In the genomic region with DNA sequence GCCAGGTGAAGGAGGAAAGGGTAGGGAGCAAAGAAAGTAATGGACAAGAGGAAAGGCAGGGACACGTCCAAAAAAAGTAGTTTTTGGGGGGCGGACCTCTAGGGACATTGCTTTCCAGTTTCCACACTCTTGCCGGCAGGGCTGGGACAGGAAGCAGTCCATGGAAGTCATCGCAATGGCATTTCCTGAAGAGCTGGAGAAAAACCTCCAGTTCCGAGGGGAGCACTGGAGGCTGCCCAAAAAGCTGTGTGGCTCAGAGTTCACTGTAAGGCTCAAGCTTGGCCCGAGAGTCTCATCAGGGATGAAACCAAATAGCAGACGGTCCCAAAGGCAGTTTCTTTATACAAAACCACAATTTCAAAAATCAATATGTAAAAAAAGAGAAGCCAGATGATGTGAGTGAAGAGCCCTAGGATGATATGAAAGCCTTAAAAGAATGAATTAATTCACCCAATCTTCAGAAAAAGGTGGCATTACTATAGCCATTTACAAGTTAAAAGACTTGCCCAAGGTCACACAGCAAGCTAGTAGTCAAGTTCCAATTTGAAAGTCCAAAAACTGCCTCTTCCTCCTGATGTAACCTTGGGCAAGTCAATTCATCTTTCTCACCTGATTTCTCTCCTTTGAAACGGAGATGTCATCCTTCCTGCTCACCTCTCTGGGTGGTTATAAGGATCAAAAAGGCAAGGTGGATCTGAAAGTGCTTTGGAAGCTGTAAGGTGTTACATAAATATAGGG, we compare ENCODE assay signal across 8 cellular contexts. TPM values are rescaled to one million over a fixed set of nuclear protein-coding genes. Genes with fewer than 3 reads are reported as not detected.
DNase-seq lines count a peak whose midpoint lies in the region; ATAC-seq and TF ChIP-seq lines count a peak whose summit lies in the region.

No MANE protein-coding gene starts in this region.

- H3K27ac ChIP-seq in left ventricle myocardium inferior (replicated peaks) (peak overlapping the region; percentile 99), sigmoid colon (peak overlapping the region; percentile 80 to 99 (median 85))

- DNase-seq in HFFc6 (peak; percentile 86), left ventricle myocardium inferior (peak; percentile 84), sigmoid colon (peak; percentile 95)
- DNase-seq in activated naive CD8-positive, alpha-beta T cell treated with anti-CD3 and anti-CD28 coated beads, Interleukin-2, amount 10 ng/mL, durations not matched to agents 7 days and 5 days, result no peak

- H3K27me3 Mint-ChIP-seq in HFFc6 (ENCODE audit: insufficient read depth), result peaks cover 4% of the 10 kb centered on the region
- H3K27me3 Mint-ChIP-seq in activated naive CD8-positive, alpha-beta T cell treated with anti-CD3 and anti-CD28 coated beads, Interleukin-2, amount 10 ng/mL, durations not matched to agents 7 days and 5 days, result no peaks in the 10 kb centered on the region

- TF ChIP-seq POLR2A in sigmoid colon (IDR thresholded peaks at IDR 0.05), result no peak

- peaks cover 73% of the 10 kb centered on the region for H3K36me3 Mint-ChIP-seq in HFFc6 (ENCODE audit: low read depth)
- H3K36me3 Mint-ChIP-seq in activated naive CD8-positive, alpha-beta T cell treated with anti-CD3 and anti-CD28 coated beads, Interleukin-2, amount 10 ng/mL, durations not matched to agents 7 days and 5 days, result peaks cover 67% of the 10 kb centered on the region

- no peak for ATAC-seq in activated naive CD8-positive, alpha-beta T cell treated with anti-CD3 and anti-CD28 coated beads, Interleukin-2, amount 10 ng/mL, durations not matched to agents 7 days and 5 days (ENCODE audit: low read depth)
- ATAC-seq in GM19452 (IDR thresholded peaks at IDR 0.05; ENCODE audit: unreplicated experiment) (no peak), GM19328 (IDR thresholded peaks at IDR 0.05; ENCODE audit: unreplicated experiment) (no peak), HG03521 (IDR thresholded peaks at IDR 0.05; ENCODE audit: unreplicated experiment) (no peak), GM19023 (IDR thresholded peaks at IDR 0.05; ENCODE audit: unreplicated experiment) (no peak)

- H3K36me3 ChIP-seq in left ventricle myocardium inferior (peaks cover 32% of the 10 kb centered on the region), sigmoid colon (peaks cover 0 to 20% (median 3%) of the 10 kb centered on the region in 4 donors)

- WGBS in sigmoid colon, 2 donors, result 64 to 68% methylated on average over 8 of the region's 8 CpGs

- peaks cover 100% of the 10 kb centered on the region for H3K4me1 ChIP-seq in left ventricle myocardium inferior
- peaks cover 0 to 84% (median 76%) of the 10 kb centered on the region in 4 donors for H3K4me1 ChIP-seq in sigmoid colon

- POLR2A ChIA-PET in activated naive CD8-positive, alpha-beta T cell treated with anti-CD3 and anti-CD28 coated beads, Interleukin-2, amount 10 ng/mL, durations not matched to agents 7 days and 5 days (lab: Charles Lee), result interaction anchor here (0.6 to 1.3 kb wide), 3 partner anchors 9 to 52 kb away, joined by 3 to 6 read pairs (median 4); a partner anchor contains a TSS

- intact Hi-C loops in left ventricle myocardium inferior (cut with micrococcal nuclease), result no loop called here
- intact Hi-C loops in sigmoid colon (cut with DNase I), result loop anchor here (2.0 kb wide), 1 partner anchor 43 kb away; no protein-coding TSS in a partner anchor

- no peak for TF ChIP-seq CTCF in HFFc6 (IDR thresholded peaks at IDR 0.05)
- TF ChIP-seq CTCF in left ventricle myocardium inferior (IDR thresholded peaks at IDR 0.05; ENCODE audit: borderline replicate concordance), result no peak
- no peak for TF ChIP-seq CTCF in sigmoid colon (IDR thresholded peaks at IDR 0.05)

- peaks cover 87% of the 10 kb centered on the region for H3K4me1 Mint-ChIP-seq in HFFc6 (ENCODE audit: low read depth)
- peaks cover 71% of the 10 kb centered on the region for H3K4me1 Mint-ChIP-seq in activated naive CD8-positive, alpha-beta T cell treated with anti-CD3 and anti-CD28 coated beads, Interleukin-2, amount 10 ng/mL, durations not matched to agents 7 days and 5 days

- no peaks in the 10 kb centered on the region for H3K9me3 Mint-ChIP-seq in HFFc6
- no peaks in the 10 kb centered on the region for H3K9me3 Mint-ChIP-seq in activated naive CD8-positive, alpha-beta T cell treated with anti-CD3 and anti-CD28 coated beads, Interleukin-2, amount 10 ng/mL, durations not matched to agents 7 days and 5 days

- H3K9me3 ChIP-seq in left ventricle myocardium inferior (replicated peaks) (no peaks in the 10 kb centered on the region), sigmoid colon (no peaks in the 10 kb centered on the region)

- H3K27me3 ChIP-seq in left ventricle myocardium inferior (ENCODE audit: low read depth) (no peaks in the 10 kb centered on the region), sigmoid colon (no peaks in the 10 kb centered on the region)

- TF ChIP-seq EP300 in sigmoid colon (IDR thresholded peaks at IDR 0.05), result peak in 1 of 4 donors; percentile 30

- H3K4me3 Mint-ChIP-seq in HFFc6, result peak overlapping the region; percentile 87
- H3K4me3 Mint-ChIP-seq in activated naive CD8-positive, alpha-beta T cell treated with anti-CD3 and anti-CD28 coated beads, Interleukin-2, amount 10 ng/mL, durations not matched to agents 7 days and 5 days, result peak overlapping the region; percentile 18

- peak overlapping the region; percentile 99 for H3K27ac Mint-ChIP-seq in HFFc6
- H3K27ac Mint-ChIP-seq in activated naive CD8-positive, alpha-beta T cell treated with anti-CD3 and anti-CD28 coated beads, Interleukin-2, amount 10 ng/mL, durations not matched to agents 7 days and 5 days, result peak overlapping the region; percentile 68

- H3K4me3 ChIP-seq in left ventricle myocardium inferior (peak overlapping the region; percentile 85), sigmoid colon (peak overlapping the region in 3 of 4 donors; percentile 11 to 30 (median 15))

RNA-seq across cellular contexts. Expression of a gene that starts 9.2 kb away (rescaled TPM):
- total RNA-seq in HFFc6 (2021; fragmentation: NEBNext Ultra II Directional; extraction: Animal tissue kit (Norgen Biotek cat#: 25700)), result 100 to 1,000 TPM; 111 to 122 (median 117) TPM
- total RNA-seq in activated naive CD8-positive, alpha-beta T cell treated with anti-CD3 and anti-CD28 coated beads, Interleukin-2, amount 10 ng/mL, durations not matched to agents 7 days and 5 days, result 10 to 100 TPM; 61.7 to 64.5 TPM
- total RNA-seq in left ventricle myocardium inferior (53.2 TPM), sigmoid colon (10 to 100 TPM; 53.2 to 71.3 (median 55.7) TPM)
- polyA plus RNA-seq in sigmoid colon, result 10 to 100 TPM; 76.1 to 94.8 (median 78.7) TPM

RNA-seq across cellular contexts. Expression of a gene that starts 25.6 kb away (rescaled TPM):
- 100 to 1,000 TPM in 4 of 6 experiments, 10 to 100 TPM in 2; 51.0 to 117 (median 107) TPM for total RNA-seq in HFFc6 (2021; fragmentation: NEBNext Ultra II Directional; extraction: Animal tissue kit (Norgen Biotek cat#: 25700))
- total RNA-seq in activated naive CD8-positive, alpha-beta T cell treated with anti-CD3 and anti-CD28 coated beads, Interleukin-2, amount 10 ng/mL, durations not matched to agents 7 days and 5 days, result 100 to 1,000 TPM; 111 to 114 TPM
- total RNA-seq in left ventricle myocardium inferior, result 0.71 TPM
- 1 to 10 TPM in 1 of 4 donors, under 1 TPM in 1, not detected in 2; 0.36 to 1.8 TPM for total RNA-seq in sigmoid colon
- 10 to 100 TPM in 1 of 3 donors, 1 to 10 TPM in 2; 2.4 to 24.0 (median 4.9) TPM for polyA plus RNA-seq in sigmoid colon

Comparison
In these comparisons a context has a peak if more than half of its experiments do, and no peak if none do; other contexts are left out.
1. RNA of a gene that starts 25.6 kb away (total RNA-seq): 111 to 114 TPM in activated naive CD8-positive, alpha-beta T cell treated with anti-CD3 and anti-CD28 coated beads, Interleukin-2, amount 10 ng/mL, durations not matched to agents 7 days and 5 days and 51.0 to 117 TPM in HFFc6; 0.71 TPM in left ventricle myocardium inferior (single experiment) and 0.36 to 1.8 TPM in sigmoid colon; every median in the first group is over 10 times any median in the second.